Comparison of ENCODE assay signal across 20 cellular contexts in genomic region chrX:10265775-10266174, GRCh38.
A peak's percentile ranks its signal among the peaks of the same experiment; 100 is the strongest.
DNase-seq lines count a peak whose midpoint lies in the region; ATAC-seq and TF ChIP-seq lines count a peak whose summit lies in the region.
"Had no signal": no experiment of that assay in that cellular context is flagged by ENCODE, and none has a peak within 500 bp of the region (broad histone marks: within the 10 kb centered on the region; RNA-seq: fewer than 3 reads in every experiment).

No MANE protein-coding gene starts in this region.

- POLR2A ChIA-PET in activated CD8-positive, alpha-beta T cell treated with anti-CD3 and anti-CD28 coated beads for 36 hours (lab: Charles Lee) = no interaction called here
- POLR2A ChIA-PET in activated CD8-positive, alpha-beta T cell treated with anti-CD3 and anti-CD28 coated beads, Interleukin-2, amount 10 ng/mL, durations not matched to agents 7 days and 5 days (lab: Charles Lee) = no interaction called here

- H3K27ac Mint-ChIP-seq in activated CD8-positive, alpha-beta T cell treated with anti-CD3 and anti-CD28 coated beads for 36 hours = no peak overlapping the region
- no peak overlapping the region for H3K27ac Mint-ChIP-seq in activated CD8-positive, alpha-beta T cell treated with anti-CD3 and anti-CD28 coated beads, Interleukin-2, amount 10 ng/mL, durations not matched to agents 7 days and 5 days
- no peak overlapping the region for H3K27ac Mint-ChIP-seq in activated naive CD8-positive, alpha-beta T cell treated with anti-CD3 and anti-CD28 coated beads, Interleukin-2, amount 50 U/mL, for 24 hours
- no peak overlapping the region for H3K27ac Mint-ChIP-seq in activated naive CD8-positive, alpha-beta T cell treated with anti-CD3 and anti-CD28 coated beads for 36 hours
- no peak overlapping the region for H3K27ac Mint-ChIP-seq in activated T-helper 2 cell treated with anti-CD3 and anti-CD28 coated beads, Interferon-gamma antibody, Interleukin-2, Interleukin-4, amounts not matched to agents 10 μg/mL and 5 μg/mL and 100 μg/mL, durations not matched to agents 14 hours and 24 hours and 36 hours
- H3K27ac Mint-ChIP-seq: CD4-positive, alpha-beta memory T cell had no signal

- intact Hi-C loops in activated CD8-positive, alpha-beta T cell treated with anti-CD3 and anti-CD28 coated beads for 36 hours (cut with micrococcal nuclease) = no loop called here
- intact Hi-C loops in activated T-helper 2 cell treated with anti-CD3 and anti-CD28 coated beads, Interferon-gamma antibody, Interleukin-2, Interleukin-4, amounts not matched to agents 10 μg/mL and 5 μg/mL and 100 μg/mL, durations not matched to agents 14 hours and 24 hours and 36 hours (cut with micrococcal nuclease) = no loop called here

- no peaks in the 10 kb centered on the region for H3K36me3 Mint-ChIP-seq in activated CD8-positive, alpha-beta T cell treated with anti-CD3 and anti-CD28 coated beads for 36 hours (ENCODE audit: low read depth)
- no peaks in the 10 kb centered on the region for H3K36me3 Mint-ChIP-seq in activated CD8-positive, alpha-beta T cell treated with anti-CD3 and anti-CD28 coated beads, Interleukin-2, amount 10 ng/mL, durations not matched to agents 7 days and 5 days (ENCODE audit: low read depth)
- H3K36me3 Mint-ChIP-seq in activated naive CD8-positive, alpha-beta T cell treated with anti-CD3 and anti-CD28 coated beads, Interleukin-2, amount 50 U/mL, for 24 hours (ENCODE audit: low read depth) = no peaks in the 10 kb centered on the region
- no peaks in the 10 kb centered on the region for H3K36me3 Mint-ChIP-seq in activated naive CD8-positive, alpha-beta T cell treated with anti-CD3 and anti-CD28 coated beads for 36 hours
- no peaks in the 10 kb centered on the region for H3K36me3 Mint-ChIP-seq in activated T-helper 2 cell treated with anti-CD3 and anti-CD28 coated beads, Interferon-gamma antibody, Interleukin-2, Interleukin-4, amounts not matched to agents 10 μg/mL and 5 μg/mL and 100 μg/mL, durations not matched to agents 14 hours and 24 hours and 36 hours (ENCODE audit: low read depth)
- H3K36me3 Mint-ChIP-seq: CD4-positive, alpha-beta memory T cell had no signal

- CTCF ChIA-PET in activated CD8-positive, alpha-beta T cell treated with anti-CD3 and anti-CD28 coated beads for 36 hours (lab: Charles Lee) = no interaction called here
- CTCF ChIA-PET in activated CD8-positive, alpha-beta T cell treated with anti-CD3 and anti-CD28 coated beads, Interleukin-2, amount 10 ng/mL, durations not matched to agents 7 days and 5 days (lab: Charles Lee) = no interaction called here

- H3K9me3 Mint-ChIP-seq in activated CD8-positive, alpha-beta T cell treated with anti-CD3 and anti-CD28 coated beads for 36 hours = no peaks in the 10 kb centered on the region
- no peaks in the 10 kb centered on the region for H3K9me3 Mint-ChIP-seq in activated CD8-positive, alpha-beta T cell treated with anti-CD3 and anti-CD28 coated beads, Interleukin-2, amount 10 ng/mL, durations not matched to agents 7 days and 5 days (ENCODE audit: insufficient read depth)
- no peaks in the 10 kb centered on the region for H3K9me3 Mint-ChIP-seq in activated naive CD8-positive, alpha-beta T cell treated with anti-CD3 and anti-CD28 coated beads, Interleukin-2, amount 50 U/mL, for 24 hours
- H3K9me3 Mint-ChIP-seq in activated naive CD8-positive, alpha-beta T cell treated with anti-CD3 and anti-CD28 coated beads for 36 hours = no peaks in the 10 kb centered on the region
- H3K9me3 Mint-ChIP-seq in activated T-helper 2 cell treated with anti-CD3 and anti-CD28 coated beads, Interferon-gamma antibody, Interleukin-2, Interleukin-4, amounts not matched to agents 10 μg/mL and 5 μg/mL and 100 μg/mL, durations not matched to agents 14 hours and 24 hours and 36 hours = no peaks in the 10 kb centered on the region

- no peak for TF ChIP-seq CTCF in activated CD8-positive, alpha-beta T cell treated with anti-CD3 and anti-CD28 coated beads for 36 hours (IDR thresholded peaks at IDR 0.05)

- ATAC-seq in activated CD8-positive, alpha-beta T cell treated with anti-CD3 and anti-CD28 coated beads for 36 hours = peak; percentile 91
- ATAC-seq in activated CD8-positive, alpha-beta T cell treated with anti-CD3 and anti-CD28 coated beads, Interleukin-2, amount 10 ng/mL, durations not matched to agents 7 days and 5 days = no peak
- peak; percentile 80 for ATAC-seq in activated naive CD8-positive, alpha-beta T cell treated with anti-CD3 and anti-CD28 coated beads, Interleukin-2, amount 50 U/mL, for 24 hours
- peak; percentile 46 for ATAC-seq in GM18868 (IDR thresholded peaks at IDR 0.05; ENCODE audit: unreplicated experiment)
- ATAC-seq: A549 had no signal

- no peak for DNase-seq in activated CD8-positive, alpha-beta T cell treated with anti-CD3 and anti-CD28 coated beads for 36 hours
- no peak for DNase-seq in activated CD8-positive, alpha-beta T cell treated with anti-CD3 and anti-CD28 coated beads, Interleukin-2, amount 10 ng/mL, durations not matched to agents 7 days and 5 days
- no peak for DNase-seq in activated naive CD8-positive, alpha-beta T cell treated with anti-CD3 and anti-CD28 coated beads, Interleukin-2, amount 50 U/mL, for 24 hours
- no peak for DNase-seq in activated naive CD8-positive, alpha-beta T cell treated with anti-CD3 and anti-CD28 coated beads for 36 hours
- DNase-seq in activated T-helper 2 cell treated with anti-CD3 and anti-CD28 coated beads, Interferon-gamma antibody, Interleukin-2, Interleukin-4, amounts not matched to agents 10 μg/mL and 5 μg/mL and 100 μg/mL, durations not matched to agents 14 hours and 24 hours and 36 hours (ENCODE audit: low spot score) = no peak
- DNase-seq: 8988T; ACHN; AML-193; BE2C; C1 segment of cervical spinal cord; Calu3; CD4-positive, alpha-beta memory T cell; COR-L47; DMS53; DMS79 treated with DMSO at 0.1 percent for 48 hours; GF-D8; GOT3; HCEC 1CT had no signal

- no peaks in the 10 kb centered on the region for H3K27me3 Mint-ChIP-seq in activated CD8-positive, alpha-beta T cell treated with anti-CD3 and anti-CD28 coated beads for 36 hours
- no peaks in the 10 kb centered on the region for H3K27me3 Mint-ChIP-seq in activated CD8-positive, alpha-beta T cell treated with anti-CD3 and anti-CD28 coated beads, Interleukin-2, amount 10 ng/mL, durations not matched to agents 7 days and 5 days (ENCODE audit: low read depth)
- no peaks in the 10 kb centered on the region for H3K27me3 Mint-ChIP-seq in activated naive CD8-positive, alpha-beta T cell treated with anti-CD3 and anti-CD28 coated beads, Interleukin-2, amount 50 U/mL, for 24 hours
- H3K27me3 Mint-ChIP-seq in activated naive CD8-positive, alpha-beta T cell treated with anti-CD3 and anti-CD28 coated beads for 36 hours = no peaks in the 10 kb centered on the region
- H3K27me3 Mint-ChIP-seq in activated T-helper 2 cell treated with anti-CD3 and anti-CD28 coated beads, Interferon-gamma antibody, Interleukin-2, Interleukin-4, amounts not matched to agents 10 μg/mL and 5 μg/mL and 100 μg/mL, durations not matched to agents 14 hours and 24 hours and 36 hours (ENCODE audit: low read depth) = no peaks in the 10 kb centered on the region
- H3K27me3 Mint-ChIP-seq: CD4-positive, alpha-beta memory T cell had no signal

- no peaks in the 10 kb centered on the region for H3K4me1 Mint-ChIP-seq in activated CD8-positive, alpha-beta T cell treated with anti-CD3 and anti-CD28 coated beads for 36 hours (ENCODE audit: low read depth)
- H3K4me1 Mint-ChIP-seq in activated CD8-positive, alpha-beta T cell treated with anti-CD3 and anti-CD28 coated beads, Interleukin-2, amount 10 ng/mL, durations not matched to agents 7 days and 5 days (ENCODE audit: low read depth) = no peaks in the 10 kb centered on the region
- H3K4me1 Mint-ChIP-seq in activated naive CD8-positive, alpha-beta T cell treated with anti-CD3 and anti-CD28 coated beads, Interleukin-2, amount 50 U/mL, for 24 hours = no peaks in the 10 kb centered on the region
- no peaks in the 10 kb centered on the region for H3K4me1 Mint-ChIP-seq in activated naive CD8-positive, alpha-beta T cell treated with anti-CD3 and anti-CD28 coated beads for 36 hours
- no peaks in the 10 kb centered on the region for H3K4me1 Mint-ChIP-seq in activated T-helper 2 cell treated with anti-CD3 and anti-CD28 coated beads, Interferon-gamma antibody, Interleukin-2, Interleukin-4, amounts not matched to agents 10 μg/mL and 5 μg/mL and 100 μg/mL, durations not matched to agents 14 hours and 24 hours and 36 hours (ENCODE audit: low read depth)
- H3K4me1 Mint-ChIP-seq: CD4-positive, alpha-beta memory T cell had no signal

- no peak overlapping the region for H3K4me3 Mint-ChIP-seq in activated CD8-positive, alpha-beta T cell treated with anti-CD3 and anti-CD28 coated beads for 36 hours
- no peak overlapping the region for H3K4me3 Mint-ChIP-seq in activated CD8-positive, alpha-beta T cell treated with anti-CD3 and anti-CD28 coated beads, Interleukin-2, amount 10 ng/mL, durations not matched to agents 7 days and 5 days
- no peak overlapping the region for H3K4me3 Mint-ChIP-seq in activated naive CD8-positive, alpha-beta T cell treated with anti-CD3 and anti-CD28 coated beads, Interleukin-2, amount 50 U/mL, for 24 hours
- H3K4me3 Mint-ChIP-seq in activated naive CD8-positive, alpha-beta T cell treated with anti-CD3 and anti-CD28 coated beads for 36 hours = no peak overlapping the region
- H3K4me3 Mint-ChIP-seq in activated T-helper 2 cell treated with anti-CD3 and anti-CD28 coated beads, Interferon-gamma antibody, Interleukin-2, Interleukin-4, amounts not matched to agents 10 μg/mL and 5 μg/mL and 100 μg/mL, durations not matched to agents 14 hours and 24 hours and 36 hours (ENCODE audit: low read depth) = no peak overlapping the region
- H3K4me3 Mint-ChIP-seq: CD4-positive, alpha-beta memory T cell had no signal
